ENCODE assay signal across 2 cellular contexts in genomic region chr20:49485563-49485962, GRCh38.
TF ChIP-seq lines count a peak whose summit lies in the region.

No MANE protein-coding gene starts in this region.

TF ChIP-seq in SK-N-SH, 30 proteins besides CTCF, POLR2A, EP300 and RAD21 (continued from another document):
- TF ChIP-seq REST (IDR thresholded peaks at IDR 0.05; ENCODE audit: low read depth, low read length) (peak; percentile 83), USF2 (IDR thresholded peaks at IDR 0.05; ENCODE audit: borderline replicate concordance, low read depth, low read length) (no peak)

TF ChIP-seq in SK-N-SH treated with all-trans-retinoic acid at 6 μM for 48 hours, 23 proteins besides CTCF, POLR2A, EP300 and RAD21 (continued from another document):
- TF ChIP-seq ZNF8 (CRISPR knock-in tag; IDR thresholded peaks at IDR 0.05), result no peak
- no peak for TF ChIP-seq BACH2 (CRISPR knock-in tag; IDR thresholded peaks at IDR 0.05; ENCODE audit: borderline replicate concordance)
- no peak for TF ChIP-seq ZNF70 (CRISPR knock-in tag; IDR thresholded peaks at IDR 0.05)
- TF ChIP-seq ZFP30 (CRISPR knock-in tag; IDR thresholded peaks at IDR 0.05), result no peak
- TF ChIP-seq CSRNP3 (CRISPR knock-in tag; IDR thresholded peaks at IDR 0.05), result no peak
- no peak for TF ChIP-seq SNAI2 (CRISPR knock-in tag; IDR thresholded peaks at IDR 0.05)
- TF ChIP-seq ARNTL (CRISPR knock-in tag; IDR thresholded peaks at IDR 0.05; ENCODE audit: borderline replicate concordance, low read depth), result no peak
- TF ChIP-seq POU6F1 (CRISPR knock-in tag; IDR thresholded peaks at IDR 0.05; ENCODE audit: borderline replicate concordance, low read depth), result no peak
- TF ChIP-seq PATZ1 (CRISPR knock-in tag; IDR thresholded peaks at IDR 0.05; ENCODE audit: borderline replicate concordance), result no peak
- no peak for TF ChIP-seq ESRRG (CRISPR knock-in tag; IDR thresholded peaks at IDR 0.05)
